In genomic region chr6:30769088-30769852, GRCh38 we compare ENCODE assay signal across 9 cellular contexts. TPM values are rescaled to one million over a fixed set of nuclear protein-coding genes. Genes with fewer than 3 reads are reported as not detected.
A peak's percentile ranks its signal among the peaks of the same experiment; 100 is the strongest.
DNase-seq lines count a peak whose midpoint lies in the region; ATAC-seq and TF ChIP-seq lines count a peak whose summit lies in the region.
"Had no signal": no experiment of that assay in that cellular context is flagged by ENCODE, and none has a peak within 500 bp of the region (broad histone marks: within the 10 kb centered on the region; RNA-seq: fewer than 3 reads in every experiment).

No MANE protein-coding gene starts in this region.

- H3K27ac ChIP-seq in RWPE2 (ENCODE audit: poor library complexity, severe bottlenecking) (peak overlapping the region; percentile 93), rectal smooth muscle tissue (ENCODE audit: low read depth, low read length) (peak overlapping the region; percentile 49)
- H3K27ac ChIP-seq: SK-N-MC had no signal

- no peak for TF ChIP-seq CTCF in RWPE2 (IDR thresholded peaks at IDR 0.05; ENCODE audit: poor library complexity, severe bottlenecking)

- H3K36me3 ChIP-seq in RWPE2 (ENCODE audit: low read depth) (no peaks in the 10 kb centered on the region), rectal smooth muscle tissue (ENCODE audit: control insufficient read depth, insufficient read depth, low read length) (no peaks in the 10 kb centered on the region)

- H3K27me3 ChIP-seq in RWPE2 (ENCODE audit: insufficient read depth, poor library complexity, severe bottlenecking) (no peaks in the 10 kb centered on the region), rectal smooth muscle tissue (ENCODE audit: control insufficient read depth, insufficient read depth, low read length) (no peaks in the 10 kb centered on the region)

- ATAC-seq in RWPE2 (ENCODE audit: low read depth) (peak; percentile 91), Right ventricle myocardium inferior (peak; percentile 53), HG02759 (IDR thresholded peaks at IDR 0.05; ENCODE audit: unreplicated experiment) (no peak), GM18520 (IDR thresholded peaks at IDR 0.05; ENCODE audit: unreplicated experiment) (no peak)

- no peak overlapping the region for H3K9ac ChIP-seq in rectal smooth muscle tissue (ENCODE audit: low read length)

- peak overlapping the region; percentile 2 for H3K4me3 ChIP-seq in RWPE2 (ENCODE audit: severe bottlenecking)
- H3K4me3 ChIP-seq in rectal smooth muscle tissue (ENCODE audit: low read length), result no peak overlapping the region
- H3K4me3 ChIP-seq: SK-N-MC had no signal

- intact Hi-C loops in Right ventricle myocardium inferior (cut with DNase I), result no loop called here

- DNase-seq in GM04503 (ENCODE audit: low read depth) (peak; percentile 71), RWPE2 (ENCODE audit: low spot score) (peak; percentile 95), Right ventricle myocardium inferior (ENCODE audit: missing footprints) (no peak), DMS 273 (lab: John Stamatoyannopoulos, UW; ENCODE audit: unreplicated experiment) (no peak)
- DNase-seq in activated naive CD4-positive, alpha-beta T cell treated with Interleukin-2 at 50 U/mL for 16 hours, result peak; percentile 85

- peaks cover 2% of the 10 kb centered on the region for H3K9me3 ChIP-seq in RWPE2 (ENCODE audit: severe bottlenecking)

- H3K4me1 ChIP-seq in RWPE2 (ENCODE audit: insufficient read depth, poor library complexity, severe bottlenecking) (peaks cover 21% of the 10 kb centered on the region), rectal smooth muscle tissue (ENCODE audit: control insufficient read depth, insufficient read depth, low read length) (peaks cover 15% of the 10 kb centered on the region)

RNA-seq across cellular contexts. Expression of gene IER3, which starts 24.9 kb away (rescaled TPM):
- 19.2 TPM for total RNA-seq in Right ventricle myocardium inferior

RNA-seq across cellular contexts. Expression of gene FLOT1, which starts 26.8 kb away (rescaled TPM):
- total RNA-seq in Right ventricle myocardium inferior, result 240 TPM

RNA-seq across cellular contexts. Expression of gene TUBB, which starts 49.1 kb away (rescaled TPM):
- total RNA-seq in Right ventricle myocardium inferior, result 254 TPM

RNA-seq across cellular contexts. Expression of gene MDC1, which starts 52.2 kb away (rescaled TPM):
- 13.1 TPM for total RNA-seq in Right ventricle myocardium inferior

Comparison
In these comparisons a context has a peak if more than half of its experiments do, and no peak if none do; other contexts are left out.
1. DNase-seq: peak in GM04503 (single experiment), RWPE2 (single experiment) and activated naive CD4-positive, alpha-beta T cell treated with Interleukin-2 at 50 U/mL for 16 hours (single experiment); none in Right ventricle myocardium inferior (single experiment) and DMS 273 (single experiment).
2. ATAC-seq: peak in RWPE2 (single experiment) and Right ventricle myocardium inferior (single experiment); none in HG02759 (single experiment) and GM18520 (single experiment).